In genomic region chr7:2134740-2135139, GRCh38 we compare ENCODE assay signal across 25 cellular contexts.
"Had no signal": no experiment of that assay in that cellular context is flagged by ENCODE, and none has a peak within 500 bp of the region (broad histone marks: within the 10 kb centered on the region; RNA-seq: fewer than 3 reads in every experiment).

No MANE protein-coding gene starts in this region.

- DNase-seq: activated CD8-positive, alpha-beta memory T cell treated with anti-CD3 and anti-CD28 coated beads, Interleukin-2, amount 50 U/mL, for 48 hours; activated naive CD4-positive, alpha-beta T cell; activated T-cell treated with anti-CD3 and anti-CD28 coated beads, Interleukin-2, amount 50 U/mL, for 4 hours; adrenal gland; brain microvascular endothelial cell; central memory CD4-positive, alpha-beta T cell; dermis blood vessel endothelial cell; effector memory CD4-positive, alpha-beta T cell; esophagus squamous epithelium; heart right ventricle; kidney; lower lobe of right lung; naive thymus-derived CD4-positive, alpha-beta T cell; psoas muscle; stimulated activated CD4-positive, alpha-beta T cell treated with anti-CD3 and anti-CD28 coated beads, Interleukin-12 subunit alpha, Interleukin-12 subunit beta, amount 100 ng/mL, for 4 hours; stomach; T-cell had no signal

- H3K4me1 ChIP-seq: adrenal gland, ascending aorta, lower lobe of right lung, right atrium auricular region, stomach, suprapubic skin, vagina had no signal

- H3K9me3 Mint-ChIP-seq: activated T-cell treated with anti-CD3 and anti-CD28 coated beads, Interleukin-2, amount 50 U/mL, for 4 hours; activated T-helper 2 cell treated with anti-CD3 and anti-CD28 coated beads, Interferon-gamma antibody, Interleukin-2, Interleukin-4, amounts not matched to agents 10 μg/mL and 5 μg/mL and 100 μg/mL, durations not matched to agents 14 hours and 24 hours and 36 hours; naive thymus-derived CD4-positive, alpha-beta T cell; T-cell; T-helper 2 cell treated with Interferon-gamma antibody and Interleukin-4, amounts not matched to agents 5 μg/mL and 100 μg/mL, for 36 hours had no signal

- H3K36me3 ChIP-seq: adrenal gland, brain microvascular endothelial cell, right atrium auricular region, vagina had no signal

- H3K27me3 Mint-ChIP-seq: activated naive CD8-positive, alpha-beta T cell; naive thymus-derived CD4-positive, alpha-beta T cell; T-cell had no signal

- H3K27ac Mint-ChIP-seq: activated naive CD8-positive, alpha-beta T cell; activated T-helper 2 cell treated with anti-CD3 and anti-CD28 coated beads, Interferon-gamma antibody, Interleukin-2, Interleukin-4, amounts not matched to agents 10 μg/mL and 5 μg/mL and 100 μg/mL, durations not matched to agents 14 hours and 24 hours and 36 hours; T-cell; T-helper 2 cell treated with Interferon-gamma antibody and Interleukin-4, amounts not matched to agents 5 μg/mL and 100 μg/mL, for 36 hours had no signal

- H3K4me3 ChIP-seq: adrenal gland, ascending aorta, esophagus squamous epithelium, heart right ventricle, lower lobe of right lung, psoas muscle, right atrium auricular region, stomach, suprapubic skin, tibial nerve, vagina had no signal

- H3K9me3 ChIP-seq: adrenal gland, ascending aorta, esophagus squamous epithelium, heart right ventricle, lower lobe of right lung, psoas muscle, right atrium auricular region, stomach, suprapubic skin, tibial nerve, vagina had no signal

- H3K4me3 Mint-ChIP-seq: activated naive CD8-positive, alpha-beta T cell; activated T-cell treated with anti-CD3 and anti-CD28 coated beads, Interleukin-2, amount 50 U/mL, for 4 hours; naive thymus-derived CD4-positive, alpha-beta T cell; T-cell; T-helper 2 cell treated with Interferon-gamma antibody and Interleukin-4, amounts not matched to agents 5 μg/mL and 100 μg/mL, for 36 hours had no signal

- ATAC-seq: activated T-cell treated with anti-CD3 and anti-CD28 coated beads, Interleukin-2, amount 50 U/mL, for 4 hours; heart right ventricle; lower lobe of right lung; naive thymus-derived CD4-positive, alpha-beta T cell; psoas muscle; T-cell had no signal

- H3K27me3 ChIP-seq: adrenal gland, ascending aorta, brain microvascular endothelial cell, esophagus squamous epithelium, heart right ventricle, right atrium auricular region, stomach, suprapubic skin, tibial nerve, vagina had no signal

- H3K27ac ChIP-seq: adrenal gland, ascending aorta, brain microvascular endothelial cell, esophagus squamous epithelium, heart right ventricle, lower lobe of right lung, psoas muscle, right atrium auricular region, stomach, suprapubic skin, tibial nerve, vagina had no signal
